8 cellular contexts compared by ENCODE assay signal in genomic region chr5:43191740-43192557, GRCh38. TPM values are rescaled to one million over a fixed set of nuclear protein-coding genes. Genes with fewer than 3 reads are reported as not detected.
DNase-seq lines count a peak whose midpoint lies in the region; ATAC-seq and TF ChIP-seq lines count a peak whose summit lies in the region.

Gene NIM1K (plus strand): TSS chr5:43192225. CDS start chr5:43245776, 53,551 bp downstream.

- no peak for TF ChIP-seq CTCF in ascending aorta (IDR thresholded peaks at IDR 0.05)
- no peak for TF ChIP-seq CTCF in hepatocyte (IDR thresholded peaks at IDR 0.05; ENCODE audit: poor library complexity)
- TF ChIP-seq CTCF in psoas muscle (IDR thresholded peaks at IDR 0.05): no peak

- intact Hi-C loops in ascending aorta (cut with DNase I): loop anchor here (2.0 to 5.0 kb wide), 2 partner anchors 70 to 121 kb away; partner anchors contain the start of genes HMGCS1 and ZNF131
- intact Hi-C loops in psoas muscle (cut with DNase I): no loop called here

- H3K36me3 ChIP-seq in BLaER1 treated with 17β-estradiol and CSF1 and Interleukin-3, amounts not matched to agents 10 nM and 100 nM: peaks cover 0 to 11% (median 0%) of the 10 kb centered on the region in 11 experiments; a peak in 4 of 22 replicates
- H3K36me3 ChIP-seq in SK-N-MC (ENCODE audit: insufficient read depth, low read length) (no peaks in the 10 kb centered on the region), ascending aorta (no peaks in the 10 kb centered on the region), hepatocyte (replicated peaks; ENCODE audit: insufficient read depth, low read depth) (no peaks in the 10 kb centered on the region), psoas muscle (ENCODE audit: insufficient read depth in 1 of 2, low read depth in 1 of 2) (no peaks in the 10 kb centered on the region)

- peak within 1 kb of the TSS in 3 of 11 experiments; percentile 43 to 72 (median 63); a peak in 5 of 22 replicates for H3K27ac ChIP-seq in BLaER1 treated with 17β-estradiol and CSF1 and Interleukin-3, amounts not matched to agents 10 nM and 100 nM
- no peak within 1 kb of the TSS for H3K27ac ChIP-seq in SK-N-MC
- H3K27ac ChIP-seq in ascending aorta: no peak within 1 kb of the TSS
- no peak within 1 kb of the TSS for H3K27ac ChIP-seq in hepatocyte
- no peak within 1 kb of the TSS for H3K27ac ChIP-seq in psoas muscle

- H4K20me1 ChIP-seq in BLaER1 treated with 17β-estradiol and CSF1 and Interleukin-3, amounts not matched to agents 10 nM and 100 nM: no peaks in the 10 kb centered on the region
- no peaks in the 10 kb centered on the region for H4K20me1 ChIP-seq in hepatocyte (ENCODE audit: insufficient read depth, poor library complexity, severe bottlenecking)

- DNase-seq in SK-N-MC (ENCODE audit: low read depth, low spot score) (no peak), ascending aorta (ENCODE audit: low spot score in 2 of 2) (peak; percentile 11 to 77), hepatocyte (ENCODE audit: low spot score) (peak; percentile 60), psoas muscle (peak; percentile 65 to 75), kidney glomerular epithelial cell (lab: John Stamatoyannopoulos, UW) (no peak)

- peaks cover 0 to 28% (median 18%) of the 10 kb centered on the region in 10 experiments; a peak in 15 of 20 replicates for H3K4me1 ChIP-seq in BLaER1 treated with 17β-estradiol and CSF1 and Interleukin-3, amounts not matched to agents 10 nM and 100 nM
- H3K4me1 ChIP-seq in ascending aorta: peaks cover 0 to 5% of the 10 kb centered on the region in 2 donors
- H3K4me1 ChIP-seq in hepatocyte (ENCODE audit: insufficient read depth): peaks cover 9% of the 10 kb centered on the region
- H3K4me1 ChIP-seq in psoas muscle: peaks cover 10% of the 10 kb centered on the region

- H3K27me3 ChIP-seq in BLaER1 treated with 17β-estradiol and CSF1 and Interleukin-3, amounts not matched to agents 10 nM and 100 nM: peaks cover 29 to 47% (median 43%) of the 10 kb centered on the region in 11 experiments
- no peaks in the 10 kb centered on the region for H3K27me3 ChIP-seq in ascending aorta
- H3K27me3 ChIP-seq in hepatocyte: peaks cover 38% of the 10 kb centered on the region
- no peaks in the 10 kb centered on the region for H3K27me3 ChIP-seq in psoas muscle (ENCODE audit: insufficient read depth in 3 of 3, low read length in 2 of 3)

- no peaks in the 10 kb centered on the region for H3K79me2 ChIP-seq in hepatocyte

- peak within 1 kb of the TSS in 2 of 11 experiments; percentile 24 to 33; a peak in 2 of 22 replicates for H3K9ac ChIP-seq in BLaER1 treated with 17β-estradiol and CSF1 and Interleukin-3, amounts not matched to agents 10 nM and 100 nM
- no peak within 1 kb of the TSS for H3K9ac ChIP-seq in SK-N-MC (ENCODE audit: insufficient read length)

- peak within 1 kb of the TSS; percentile 62 for H2AFZ ChIP-seq in hepatocyte

- no peaks in the 10 kb centered on the region for H3K9me2 ChIP-seq in hepatocyte (replicated peaks; ENCODE audit: insufficient read depth)

- H3K9me3 ChIP-seq in BLaER1 treated with 17β-estradiol and CSF1 and Interleukin-3, amounts not matched to agents 10 nM and 100 nM (replicated peaks in 1 of 11): peaks cover 12 to 28% (median 22%) of the 10 kb centered on the region in 11 experiments; a peak in 21 of 22 replicates
- H3K9me3 ChIP-seq in SK-N-MC (ENCODE audit: low read depth, low read length): no peaks in the 10 kb centered on the region
- no peaks in the 10 kb centered on the region for H3K9me3 ChIP-seq in ascending aorta
- H3K9me3 ChIP-seq in hepatocyte (ENCODE audit: low read depth): no peaks in the 10 kb centered on the region
- H3K9me3 ChIP-seq in psoas muscle: no peaks in the 10 kb centered on the region

- 3% methylated on average over 45 of the region's 64 CpGs for WGBS in hepatocyte (ENCODE audit: low lambda C conversion rate, missing lambda C conversion rate)
- WGBS in psoas muscle, 3 donors: 0 to 2% (median 1%) methylated on average over 49 to 64 of the region's 64 CpGs

- H3K4me2 ChIP-seq in BLaER1 treated with 17β-estradiol and CSF1 and Interleukin-3, amounts not matched to agents 10 nM and 100 nM: peak within 1 kb of the TSS; percentile 21 to 79 (median 56); a peak in 18 of 22 replicates
- peak within 1 kb of the TSS; percentile 100 for H3K4me2 ChIP-seq in hepatocyte

- peak; percentile 86 for ATAC-seq in GM19324 (IDR thresholded peaks at IDR 0.05; ENCODE audit: low FRiP score, unreplicated experiment)
- ATAC-seq in HG03378 (IDR thresholded peaks at IDR 0.05; ENCODE audit: unreplicated experiment): peak; percentile 50
- peak; percentile 80 to 88 (median 83) for ATAC-seq in psoas muscle

- H3K4me3 ChIP-seq in BLaER1 treated with 17β-estradiol and CSF1 and Interleukin-3, amounts not matched to agents 10 nM and 100 nM: peak within 1 kb of the TSS in 8 of 10 experiments; percentile 7 to 61 (median 22); a peak in 7 of 20 replicates
- H3K4me3 ChIP-seq in SK-N-MC (peak within 1 kb of the TSS; percentile 83), ascending aorta (peak within 1 kb of the TSS; percentile 49 to 87), hepatocyte (peak within 1 kb of the TSS; percentile 51), psoas muscle (peak within 1 kb of the TSS; percentile 76)

RNA-seq across cellular contexts. Expression of gene NIM1K, which starts in this region (rescaled TPM):
- not detected for total RNA-seq in ascending aorta
- total RNA-seq in hepatocyte: not detected in 2 replicates
- 0.57 TPM in 1 of 2 replicates, not detected in the other for polyA plus RNA-seq in hepatocyte
- under 1 TPM in 3 of 4 donors, not detected in 1; 0.19 to 0.25 (median 0.24) TPM for total RNA-seq in psoas muscle
- under 1 TPM; 0.10 to 0.20 (median 0.18) TPM for polyA plus RNA-seq in psoas muscle

Comparison
In these comparisons a context has a peak if more than half of its experiments do, and no peak if none do; other contexts are left out.
1. Peak in DNase-seq and H3K4me3 ChIP-seq in ascending aorta; RNA of the gene not detected or under 1 TPM.
2. Peak in DNase-seq, H3K4me3 ChIP-seq and H3K4me2 ChIP-seq in hepatocyte; RNA of the gene not detected or under 1 TPM.
3. Peak in DNase-seq, ATAC-seq and H3K4me3 ChIP-seq in psoas muscle; RNA of the gene not detected or under 1 TPM.
4. H3K4me3 ChIP-seq: peak in every context shown above with its lines; median percentile 83 in SK-N-MC; 76 in psoas muscle; 68 in ascending aorta; 51 in hepatocyte; 22 in BLaER1 treated with 17β-estradiol and CSF1 and Interleukin-3, amounts not matched to agents 10 nM and 100 nM.